In the genomic region with DNA sequence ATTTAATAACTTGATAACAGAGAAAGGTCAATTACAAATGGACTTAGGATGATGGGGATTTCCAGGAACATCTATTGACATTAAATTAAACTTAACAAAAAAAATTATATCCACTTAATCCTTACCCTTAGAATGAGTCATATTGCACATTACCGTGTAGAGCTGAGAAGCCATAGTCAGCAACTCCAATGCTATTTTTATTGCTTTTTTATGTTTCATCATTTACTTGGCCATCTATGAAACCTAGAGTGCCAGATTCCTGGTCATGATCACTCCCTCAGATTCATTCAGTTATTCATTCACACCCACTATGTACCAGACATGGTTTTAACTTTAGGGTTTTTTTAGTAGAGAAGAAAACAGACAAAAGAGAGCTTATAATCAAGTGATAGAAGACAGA, we compare ENCODE assay signal across 30 cellular contexts.
"Had no signal": no experiment of that assay in that cellular context is flagged by ENCODE, and none has a peak within 500 bp of the region (broad histone marks: within the 10 kb centered on the region; RNA-seq: fewer than 3 reads in every experiment).

No MANE protein-coding gene starts in this region.

- H3K9me3 Mint-ChIP-seq: activated T-cell treated with anti-CD3 and anti-CD28 coated beads, Interleukin-2, amount 50 U/mL, for 72 hours; stimulated activated naive CD8-positive, alpha-beta T cell treated with anti-CD3 and anti-CD28 coated beads, Interleukin-15, Interleukin-2, amounts not matched to agents 100 ng/mL and 50 ng/mL, for 24 hours had no signal

- H3K4me1 ChIP-seq: body of pancreas, heart left ventricle, left ventricle myocardium inferior, tibial artery, upper lobe of right lung had no signal

- H3K4me1 Mint-ChIP-seq: natural killer cell; stimulated activated effector memory CD8-positive, alpha-beta T cell treated with anti-CD3 and anti-CD28 coated beads, Interleukin-12 subunit alpha, Interleukin-12 subunit beta, amount 100 ng/mL, for 72 hours had no signal

- H3K27me3 Mint-ChIP-seq: stimulated activated naive CD8-positive, alpha-beta T cell treated with anti-CD3 and anti-CD28 coated beads, Interleukin-15, Interleukin-2, amounts not matched to agents 100 ng/mL and 50 ng/mL, for 24 hours had no signal

- ATAC-seq: activated naive CD4-positive, alpha-beta T cell treated with anti-CD3 and anti-CD28 coated beads, Interleukin-2, amount 50 U/mL, for 72 hours; activated T-cell treated with anti-CD3 and anti-CD28 coated beads, Interleukin-2, amount 50 U/mL, for 72 hours; body of pancreas; foreskin keratinocyte; heart left ventricle; natural killer cell; sciatic nerve; stimulated activated effector memory CD8-positive, alpha-beta T cell treated with anti-CD3 and anti-CD28 coated beads, Interleukin-12 subunit alpha, Interleukin-12 subunit beta, amount 100 ng/mL, for 72 hours; upper lobe of right lung had no signal

- H3K27ac Mint-ChIP-seq: activated naive CD4-positive, alpha-beta T cell treated with anti-CD3 and anti-CD28 coated beads, Interleukin-2, amount 50 U/mL, for 72 hours; activated T-cell treated with anti-CD3 and anti-CD28 coated beads, Interleukin-2, amount 50 U/mL, for 72 hours; natural killer cell; stimulated activated effector memory CD8-positive, alpha-beta T cell treated with anti-CD3 and anti-CD28 coated beads, Interleukin-12 subunit alpha, Interleukin-12 subunit beta, amount 100 ng/mL, for 72 hours; stimulated activated naive CD8-positive, alpha-beta T cell treated with anti-CD3 and anti-CD28 coated beads, Interleukin-15, Interleukin-2, amounts not matched to agents 100 ng/mL and 50 ng/mL, for 24 hours; T-helper 2 cell treated with Interferon-gamma antibody and Interleukin-4, amounts not matched to agents 5 μg/mL and 100 μg/mL, for 36 hours had no signal

- H3K4me3 ChIP-seq: body of pancreas, cardiac muscle cell, coronary artery, dorsolateral prefrontal cortex, heart left ventricle, left ventricle myocardium inferior, lung, tibial artery, upper lobe of right lung had no signal

- H3K27ac ChIP-seq: body of pancreas, cardiac muscle cell, coronary artery, dorsolateral prefrontal cortex, foreskin keratinocyte, heart left ventricle, left ventricle myocardium inferior, tibial artery, upper lobe of right lung, VCaP had no signal

- H3K9me3 ChIP-seq: body of pancreas, left ventricle myocardium inferior, tibial artery, upper lobe of right lung had no signal

- H3K36me3 ChIP-seq: cardiac muscle cell, heart left ventricle, left ventricle myocardium inferior, tibial artery, upper lobe of right lung had no signal

- DNase-seq: activated CD4-positive, alpha-beta T cell treated with anti-CD3 and anti-CD28 coated beads for 4 hours; activated CD4-positive, alpha-beta T cell treated with anti-CD3 and anti-CD28 coated beads, Interleukin-2, amount 50 U/mL, for 4 hours; activated naive CD4-positive, alpha-beta T cell; activated T-cell treated with anti-CD3 and anti-CD28 coated beads for 4 hours; activated T-cell treated with anti-CD3 and anti-CD28 coated beads, Interleukin-2, amount 50 U/mL, for 72 hours; aorta; body of pancreas; dorsolateral prefrontal cortex; effector memory CD4-positive, alpha-beta T cell; foreskin keratinocyte; heart left ventricle; left ventricle myocardium inferior; mesendoderm; natural killer cell; posterior cingulate gyrus; small intestine; stimulated activated CD4-positive, alpha-beta T cell treated with anti-CD3 and anti-CD28 coated beads, Interleukin-4, amount 100 ng/mL, for 24 hours; substantia nigra; T-helper 1 cell; tibial artery; upper lobe of right lung had no signal

- H3K27me3 ChIP-seq: body of pancreas, cardiac muscle cell, dorsolateral prefrontal cortex, foreskin keratinocyte, heart left ventricle, tibial artery, upper lobe of right lung had no signal

- H3K36me3 Mint-ChIP-seq: activated naive CD4-positive, alpha-beta T cell treated with anti-CD3 and anti-CD28 coated beads, Interleukin-2, amount 50 U/mL, for 72 hours; natural killer cell; stimulated activated effector memory CD8-positive, alpha-beta T cell treated with anti-CD3 and anti-CD28 coated beads, Interleukin-12 subunit alpha, Interleukin-12 subunit beta, amount 100 ng/mL, for 72 hours had no signal

- H3K4me3 Mint-ChIP-seq: activated T-cell treated with anti-CD3 and anti-CD28 coated beads, Interleukin-2, amount 50 U/mL, for 72 hours; natural killer cell; stimulated activated effector memory CD8-positive, alpha-beta T cell treated with anti-CD3 and anti-CD28 coated beads, Interleukin-12 subunit alpha, Interleukin-12 subunit beta, amount 100 ng/mL, for 72 hours; stimulated activated naive CD8-positive, alpha-beta T cell treated with anti-CD3 and anti-CD28 coated beads, Interleukin-15, Interleukin-2, amounts not matched to agents 100 ng/mL and 50 ng/mL, for 24 hours; T-helper 2 cell treated with Interferon-gamma antibody and Interleukin-4, amounts not matched to agents 5 μg/mL and 100 μg/mL, for 36 hours had no signal
